In genomic region chr7:150388709-150389531, GRCh38 we compare ENCODE assay signal across 9 cellular contexts. TPM values are rescaled to one million over a fixed set of nuclear protein-coding genes. Genes with fewer than 3 reads are reported as not detected.
DNase-seq lines count a peak whose midpoint lies in the region; ATAC-seq, FAIRE-seq and TF ChIP-seq lines count a peak whose summit lies in the region.
"Had no signal": no experiment of that assay in that cellular context is flagged by ENCODE, and none has a peak within 500 bp of the region (broad histone marks: within the 10 kb centered on the region; RNA-seq: fewer than 3 reads in every experiment).

No MANE protein-coding gene starts in this region.

- ATAC-seq in upper lobe of left lung (ENCODE audit: low FRiP score in 2 of 2), result peak; percentile 80 to 92

- peak; percentile 25 for DNase-seq in NCI-H2196 (lab: John Stamatoyannopoulos, UW; ENCODE audit: unreplicated experiment)
- DNase-seq in NCI-H2196 treated with DMSO at 0.1 percent for 48 hours (lab: John Stamatoyannopoulos, UW; ENCODE audit: unreplicated experiment), result no peak
- peak in 59 of 61 donors; percentile 34 to 86 (median 71) for DNase-seq in caudate nucleus (lab: John Stamatoyannopoulos, UW)
- DNase-seq in medulla oblongata (ENCODE audit: extremely low spot score), result peak; percentile 93
- peak; percentile 88 for DNase-seq in upper lobe of left lung
- no peak for DNase-seq in GM19239 (ENCODE audit: insufficient read length, low spot score)
- DNase-seq in ureter (ENCODE audit: low spot score), result no peak
- DNase-seq in frontal cortex (ENCODE audit: low spot score in 2 of 2), result no peak

- WGBS in upper lobe of left lung, 2 donors, result 52 to 62% methylated on average over 7 to 20 of the region's 20 CpGs

- H3K27ac ChIP-seq in caudate nucleus (ENCODE audit: low read depth, low read length) (peak overlapping the region; percentile 86), upper lobe of left lung (no peak overlapping the region)
- H3K27ac ChIP-seq: A549 had no signal

- FAIRE-seq in GM19239 (lab: Jason Lieb, UNC) (no peak), frontal cortex (lab: Jason Lieb, UNC) (no peak)
- FAIRE-seq: A549 had no signal

- H3K9me3 ChIP-seq in upper lobe of left lung, result no peaks in the 10 kb centered on the region
- H3K9me3 ChIP-seq: A549 had no signal

- H3K4me1 ChIP-seq in upper lobe of left lung, result peaks cover 2 to 16% (median 5%) of the 10 kb centered on the region in 4 donors
- H3K4me1 ChIP-seq: A549 had no signal

- no peak overlapping the region for H3K4me3 ChIP-seq in upper lobe of left lung
- H3K4me3 ChIP-seq: A549 had no signal

- no peaks in the 10 kb centered on the region for H3K27me3 ChIP-seq in upper lobe of left lung

- peak; percentile 54 to 96 (median 81) for TF ChIP-seq CTCF in upper lobe of left lung (IDR thresholded peaks at IDR 0.05)

- TF ChIP-seq POLR2A in upper lobe of left lung (IDR thresholded peaks at IDR 0.05), result no peak

- TF ChIP-seq EP300 in upper lobe of left lung (IDR thresholded peaks at IDR 0.05), result no peak

- no peaks in the 10 kb centered on the region for H3K36me3 ChIP-seq in upper lobe of left lung

RNA-seq across cellular contexts. Expression of gene ZNF775, which starts 9.8 kb away (rescaled TPM):
- total RNA-seq in upper lobe of left lung (1 to 10 TPM; 3.0 to 6.5 (median 5.5) TPM), ureter (3.6 TPM), frontal cortex (10.2 TPM)

RNA-seq across cellular contexts. Expression of gene REPIN1, which starts 20.3 kb away (rescaled TPM):
- total RNA-seq in upper lobe of left lung, result 100 to 1,000 TPM in 4 of 6 donors, 10 to 100 TPM in 2; 65.2 to 125 (median 105) TPM
- 117 TPM for total RNA-seq in ureter
- total RNA-seq in frontal cortex, result 29.3 TPM

RNA-seq across cellular contexts. Expression of gene RARRES2, which starts 47.5 kb away (rescaled TPM):
- total RNA-seq in upper lobe of left lung (100 to 1,000 TPM in 5 of 6 donors, 10 to 100 TPM in 1; 54.2 to 303 (median 160) TPM), ureter (91.0 TPM), frontal cortex (6.9 TPM)

Comparison
In these comparisons a context has a peak if more than half of its experiments do, and no peak if none do; other contexts are left out.
1. DNase-seq: peak in NCI-H2196 (single experiment), caudate nucleus (59 of 61), medulla oblongata (single experiment) and upper lobe of left lung (2 of 2); none in NCI-H2196 treated with DMSO at 0.1 percent for 48 hours (single experiment), GM19239 (single experiment), ureter (single experiment) and frontal cortex (0 of 2).